Comparison of ENCODE assay signal across 8 cellular contexts in genomic region chr1:9960705-9961562, GRCh38. TPM values are rescaled to one million over a fixed set of nuclear protein-coding genes. Genes with fewer than 3 reads are reported as not detected.
DNase-seq lines count a peak whose midpoint lies in the region; ATAC-seq, FAIRE-seq and TF ChIP-seq lines count a peak whose summit lies in the region.
"Had no signal": no experiment of that assay in that cellular context is flagged by ENCODE, and none has a peak within 500 bp of the region (broad histone marks: within the 10 kb centered on the region; RNA-seq: fewer than 3 reads in every experiment).

No MANE protein-coding gene starts in this region.

- H3F3A ChIP-seq in neural progenitor cell (ENCODE audit: low read depth): peaks cover 11% of the 10 kb centered on the region

- H2AFZ ChIP-seq in neural progenitor cell (replicated peaks): peak overlapping the region; percentile 48

- no peak overlapping the region for H3K4me3 Mint-ChIP-seq in neural progenitor cell

- H4K20me1 ChIP-seq in neural progenitor cell (ENCODE audit: low read depth): peaks cover 2% of the 10 kb centered on the region

- H3K4me1 Mint-ChIP-seq in neural progenitor cell: peaks cover 9% of the 10 kb centered on the region

- peaks cover 3% of the 10 kb centered on the region for H3K27me3 Mint-ChIP-seq in neural progenitor cell (ENCODE audit: insufficient read depth, low read depth)

- no peaks in the 10 kb centered on the region for H3K9me3 ChIP-seq in Panc1 (ENCODE audit: control insufficient read depth, insufficient read depth, low read depth, low read length)
- no peaks in the 10 kb centered on the region for H3K9me3 ChIP-seq in neural progenitor cell (ENCODE audit: low read depth)

- H3K27me3 ChIP-seq in Panc1 (ENCODE audit: control insufficient read depth, insufficient read depth, low read length) (no peaks in the 10 kb centered on the region), neural progenitor cell (no peaks in the 10 kb centered on the region)

- H3K36me3 ChIP-seq in Panc1 (ENCODE audit: control insufficient read depth, insufficient read depth, low read length) (no peaks in the 10 kb centered on the region), neural progenitor cell (no peaks in the 10 kb centered on the region)

- no TSS peak for BruUV-seq in Panc1 (replicated peaks; lab: Mats Ljungman, UMichigan)

- H3K9ac ChIP-seq in neural progenitor cell: no peak overlapping the region

- intact Hi-C loops in Panc1 (cut with micrococcal nuclease; ENCODE audit: unreplicated experiment): no loop called here

- CTCF ChIA-PET in Panc1 (lab: Charles Lee): no interaction called here

- DNase-seq in GM18507 (ENCODE audit: extremely low spot score, insufficient read length, low read depth): peak; percentile 20
- DNase-seq in LHCN-M2 (ENCODE audit: low read depth): peak; percentile 50
- DNase-seq in Panc1 (ENCODE audit: low read depth, low spot score): no peak
- peak; percentile 58 for DNase-seq in neural progenitor cell (ENCODE audit: low spot score)
- no peak for DNase-seq in stimulated activated CD4-positive, alpha-beta T cell treated with anti-CD3 and anti-CD28 coated beads, Interleukin-4, amount 100 ng/mL, for 24 hours
- no peak for DNase-seq in activated CD4-positive, alpha-beta T cell treated with anti-CD3 and anti-CD28 coated beads, Interleukin-2, amount 50 U/mL, for 1 hour

- H3K4me1 ChIP-seq in Panc1 (ENCODE audit: control insufficient read depth, insufficient read depth, low read length): no peaks in the 10 kb centered on the region
- peaks cover 7% of the 10 kb centered on the region for H3K4me1 ChIP-seq in neural progenitor cell

- H3K27ac ChIP-seq in Panc1 (ENCODE audit: low read length) (no peak overlapping the region), neural progenitor cell (peak overlapping the region; percentile 21)

- TF ChIP-seq CTCF in Panc1 (IDR thresholded peaks at IDR 0.05): no peak
- no peak for TF ChIP-seq CTCF in neural progenitor cell (IDR thresholded peaks at IDR 0.05)

- H3K4me3 ChIP-seq in Panc1 (ENCODE audit: low read depth in 2 of 2, low read length in 2 of 2): no peak overlapping the region
- no peak overlapping the region for H3K4me3 ChIP-seq in neural progenitor cell

- peak overlapping the region; percentile 69 for H3K27ac Mint-ChIP-seq in neural progenitor cell

- peaks cover 2% of the 10 kb centered on the region for H3K36me3 Mint-ChIP-seq in neural progenitor cell

- 0 out of 2 replicates have a peak, but pooled peaks have one; percentile 30 for ATAC-seq in Panc1
- ATAC-seq in GM21737 (IDR thresholded peaks at IDR 0.05; ENCODE audit: unreplicated experiment): no peak

- H3K79me2 ChIP-seq in neural progenitor cell (ENCODE audit: low read depth): no peaks in the 10 kb centered on the region

- in situ Hi-C loops in Panc1 (cut with HindIII; ENCODE audit: low pct_unique_long_range_greater_than_20kb, low sequenced_read_pairs): no loop called here

- peak; percentile 64 for FAIRE-seq in GM18507 (lab: Jason Lieb, UNC)

- peak overlapping the region; percentile 56 for H3K4me2 ChIP-seq in neural progenitor cell

- H3K9me3 Mint-ChIP-seq in neural progenitor cell: no peaks in the 10 kb centered on the region

- POLR2A ChIA-PET in Panc1 (lab: Charles Lee): interaction anchor here (0.5 to 0.6 kb wide), 3 partner anchors 103 to 1446 kb away, joined by 3 to 4 read pairs (median 3); no protein-coding TSS in a partner anchor

RNA-seq across cellular contexts. Expression of gene NMNAT1, which starts 17.7 kb away (rescaled TPM):
- total RNA-seq in LHCN-M2 (2014; rRNA removed) (9.0 and 11.0 TPM in 2 replicates), Panc1 (2021; ENCODE audit: unreplicated experiment) (7.6 TPM), neural progenitor cell (ENCODE audit: low replicate concordance) (9.4 and 14.6 TPM in 2 replicates)
- polyA plus RNA-seq in LHCN-M2 (2012): 10.4 TPM
- polyA plus RNA-seq in Panc1 (2012; ENCODE audit: insufficient read length): 8.2 TPM

RNA-seq across cellular contexts. Expression of gene LZIC, which starts 17.7 kb away (rescaled TPM):
- 32.8 and 36.8 TPM in 2 replicates for total RNA-seq in LHCN-M2 (2014; rRNA removed)
- 19.6 TPM for polyA plus RNA-seq in LHCN-M2 (2012)
- 37.9 TPM for total RNA-seq in Panc1 (2021; ENCODE audit: unreplicated experiment)
- 16.9 TPM for polyA plus RNA-seq in Panc1 (2012; ENCODE audit: insufficient read length)
- 37.0 and 60.6 TPM in 2 replicates for total RNA-seq in neural progenitor cell (ENCODE audit: low replicate concordance)

RNA-seq across cellular contexts. Expression of gene RBP7, which starts 36.1 kb away (rescaled TPM):
- not detected in 2 replicates for total RNA-seq in LHCN-M2 (2014; rRNA removed)
- polyA plus RNA-seq in LHCN-M2 (2012): 0.30 TPM
- total RNA-seq in Panc1 (2021; ENCODE audit: unreplicated experiment): 28.9 TPM
- 28.4 TPM for polyA plus RNA-seq in Panc1 (2012; ENCODE audit: insufficient read length)
- total RNA-seq in neural progenitor cell (ENCODE audit: low replicate concordance): 0.96 TPM in 1 of 2 replicates, not detected in the other
- total RNA-seq: RPMI7951 had no signal

RNA-seq across cellular contexts. Expression of gene CTNNBIP1, which starts 50.9 kb away (rescaled TPM):
- total RNA-seq in LHCN-M2 (2014; rRNA removed) (18.0 and 23.3 TPM in 2 replicates), Panc1 (2021; ENCODE audit: unreplicated experiment) (36.9 TPM), neural progenitor cell (ENCODE audit: low replicate concordance) (68.8 and 96.0 TPM in 2 replicates)
- polyA plus RNA-seq in LHCN-M2 (2012): 10.7 TPM
- polyA plus RNA-seq in Panc1 (2012; ENCODE audit: insufficient read length): 66.7 TPM

Comparison
In these comparisons a context has a peak if more than half of its experiments do, and no peak if none do; other contexts are left out.
1. DNase-seq: peak in GM18507 (single experiment), LHCN-M2 (single experiment) and neural progenitor cell (single experiment); none in Panc1 (single experiment), stimulated activated CD4-positive, alpha-beta T cell treated with anti-CD3 and anti-CD28 coated beads, Interleukin-4, amount 100 ng/mL, for 24 hours (single experiment) and activated CD4-positive, alpha-beta T cell treated with anti-CD3 and anti-CD28 coated beads, Interleukin-2, amount 50 U/mL, for 1 hour (single experiment).
2. RNA of gene RBP7, which starts 36.1 kb away (total RNA-seq): 28.9 TPM in Panc1 (single experiment); 0.96 TPM in neural progenitor cell and not detected in LHCN-M2; every median in the first group is over 10 times any median in the second.